8 cellular contexts compared by ENCODE assay signal in genomic region chr11:9566561-9567063, GRCh38. TPM values are rescaled to one million over a fixed set of nuclear protein-coding genes. Genes with fewer than 3 reads are reported as not detected.
A peak's percentile ranks its signal among the peaks of the same experiment; 100 is the strongest.
DNase-seq lines count a peak whose midpoint lies in the region; ATAC-seq, FAIRE-seq and TF ChIP-seq lines count a peak whose summit lies in the region.

No MANE protein-coding gene starts in this region.

- no peak for TF ChIP-seq EP300 in A549 (IDR thresholded peaks at IDR 0.05)

- TF ChIP-seq CTCF in A549 (IDR thresholded peaks at IDR 0.05) (no peak), OCI-LY7 (conservative IDR thresholded peaks at IDR 0.05; ENCODE audit: low read length) (no peak), endodermal cell (conservative IDR thresholded peaks at IDR 0.05) (no peak)
- no peak for TF ChIP-seq CTCF in activated CD8-positive, alpha-beta T cell treated with anti-CD3 and anti-CD28 coated beads for 36 hours (IDR thresholded peaks at IDR 0.05)

- H3K27me3 Mint-ChIP-seq in endodermal cell (ENCODE audit: insufficient read depth) = no peaks in the 10 kb centered on the region
- peaks cover 4% of the 10 kb centered on the region for H3K27me3 Mint-ChIP-seq in activated CD8-positive, alpha-beta T cell treated with anti-CD3 and anti-CD28 coated beads for 36 hours

- H3K9ac ChIP-seq in endodermal cell (ENCODE audit: extremely low read depth, low read length, poor library complexity, severe bottlenecking) (peak overlapping the region; percentile 42), muscle layer of colon (ENCODE audit: low read length) (peak overlapping the region; percentile 5)

- 0 out of 2 replicates have a peak overlapping the region, but pooled peaks have one; percentile 22 for H2AFZ ChIP-seq in OCI-LY7 (ENCODE audit: low read length)

- no peaks in the 10 kb centered on the region for H4K20me1 ChIP-seq in OCI-LY7 (ENCODE audit: insufficient read depth, low read length)

- H3K9me3 ChIP-seq in A549 (no peaks in the 10 kb centered on the region), OCI-LY7 (ENCODE audit: low read length) (0 out of 2 replicates have a peak, but pooled peaks cover under 1% of the 10 kb centered on the region), endodermal cell (ENCODE audit: control insufficient read depth, low read length) (peaks cover 5% of the 10 kb centered on the region), muscle layer of colon (ENCODE audit: low read length) (no peaks in the 10 kb centered on the region)

- 53% methylated on average over 3 of the region's 3 CpGs for WGBS in A549 (ENCODE audit: missing lambda C conversion rate)
- WGBS in endodermal cell (ENCODE audit: insufficient coverage in 1 of 2, insufficient read length in 1 of 2), 2 experiments = 77 to 81% methylated on average over 3 of the region's 3 CpGs

- no peaks in the 10 kb centered on the region for H3K9me2 ChIP-seq in OCI-LY7 (ENCODE audit: insufficient read depth, low read length)

- H3K27me3 ChIP-seq in endodermal cell (ENCODE audit: control insufficient read depth, insufficient read depth, low read length, poor library complexity, severe bottlenecking) (no peaks in the 10 kb centered on the region), muscle layer of colon (ENCODE audit: control insufficient read depth in 1 of 2, insufficient read depth in 2 of 2, low read length in 2 of 2) (no peaks in the 10 kb centered on the region)

- POLR2A ChIA-PET in A549 (lab: Yijun Ruan, JAX) = interaction anchor here (1.0 to 1.3 kb wide), 2 partner anchors 10 to 106 kb away, joined by 3 to 8 read pairs; partner anchors contain the start of gene ZNF143
- POLR2A ChIA-PET in OCI-LY7 (lab: Charles Lee) = interaction anchor here (0.6 to 15.1 kb wide), 3 partner anchors 11 to 39 kb away, joined by 4 to 509 read pairs (median 4); no protein-coding TSS in a partner anchor
- POLR2A ChIA-PET in activated CD8-positive, alpha-beta T cell treated with anti-CD3 and anti-CD28 coated beads for 36 hours (lab: Charles Lee) = interaction anchor here (0.6 to 1.5 kb wide), 4 partner anchors 35 to 222 kb away, joined by 3 to 5 read pairs (median 4); partner anchors contain the start of gene ZNF143

- ATAC-seq in A549 (no peak), HG03432 (IDR thresholded peaks at IDR 0.05; ENCODE audit: unreplicated experiment) (no peak)
- ATAC-seq in activated CD8-positive, alpha-beta T cell treated with anti-CD3 and anti-CD28 coated beads for 36 hours = no peak

- H3K27ac Mint-ChIP-seq in endodermal cell = peak overlapping the region; percentile 93
- no peak overlapping the region for H3K27ac Mint-ChIP-seq in activated CD8-positive, alpha-beta T cell treated with anti-CD3 and anti-CD28 coated beads for 36 hours

- intact Hi-C loops in OCI-LY7 (cut with micrococcal nuclease; ENCODE audit: unreplicated experiment) = no loop called here
- intact Hi-C loops in activated CD8-positive, alpha-beta T cell treated with anti-CD3 and anti-CD28 coated beads for 36 hours (cut with micrococcal nuclease) = no loop called here

- peaks cover 43% of the 10 kb centered on the region for H3K4me1 Mint-ChIP-seq in endodermal cell
- H3K4me1 Mint-ChIP-seq in activated CD8-positive, alpha-beta T cell treated with anti-CD3 and anti-CD28 coated beads for 36 hours (ENCODE audit: low read depth) = peaks cover 13% of the 10 kb centered on the region

- H3K36me3 Mint-ChIP-seq in endodermal cell (ENCODE audit: low read depth) = no peaks in the 10 kb centered on the region
- H3K36me3 Mint-ChIP-seq in activated CD8-positive, alpha-beta T cell treated with anti-CD3 and anti-CD28 coated beads for 36 hours (ENCODE audit: low read depth) = no peaks in the 10 kb centered on the region

- DNase-seq in A549 (ENCODE audit: low read depth in 1 of 2, low spot score in 1 of 2) (no peak), OCI-LY7 (ENCODE audit: low spot score) (no peak), endodermal cell (no peak), KBM-7 (no peak)
- no peak for DNase-seq in activated CD8-positive, alpha-beta T cell treated with anti-CD3 and anti-CD28 coated beads for 36 hours
- no peak for DNase-seq in activated CD4-positive, alpha-beta T cell treated with anti-CD3 and anti-CD28 coated beads, Interleukin-2, amount 50 U/mL, for 1 hour

- FAIRE-seq in A549 (lab: Jason Lieb, UNC) = no peak

- H3K4me3 ChIP-seq in A549 (0 out of 3 replicates have a peak overlapping the region, but pooled peaks have one; percentile 1), OCI-LY7 (ENCODE audit: low read depth, low read length, poor library complexity, severe bottlenecking) (no peak overlapping the region), endodermal cell (ENCODE audit: low read length) (no peak overlapping the region), muscle layer of colon (ENCODE audit: low read depth in 1 of 2, low read length in 2 of 2) (no peak overlapping the region)

- H3K4me2 ChIP-seq in A549 (peak overlapping the region; percentile 89), OCI-LY7 (ENCODE audit: low read length) (no peak overlapping the region)

- peaks cover 3% of the 10 kb centered on the region; the same call in 1 of the 2 replicates for H3K79me2 ChIP-seq in OCI-LY7 (ENCODE audit: insufficient read depth, low read depth, low read length)

- CTCF ChIA-PET in A549 (lab: Yijun Ruan, JAX) = interaction anchor here (1.1 to 7.2 kb wide), 6 partner anchors 17 to 59 kb away, joined by 3 to 33 read pairs (median 4); no protein-coding TSS in a partner anchor
- CTCF ChIA-PET in OCI-LY7 (lab: Charles Lee; ENCODE audit: unreplicated experiment) = interaction anchor here (0.9 to 1.0 kb wide), 2 partner anchors 31 to 46 kb away, joined by 3 read pairs; no protein-coding TSS in a partner anchor
- CTCF ChIA-PET in activated CD8-positive, alpha-beta T cell treated with anti-CD3 and anti-CD28 coated beads for 36 hours (lab: Charles Lee) = interaction anchor here (0.8 to 6.3 kb wide), 4 partner anchors 10 to 182 kb away, joined by 3 to 37 read pairs (median 9); no protein-coding TSS in a partner anchor

- no peaks in the 10 kb centered on the region; the same call in 1 of the 2 replicates for H3K36me3 ChIP-seq in OCI-LY7 (ENCODE audit: insufficient read depth, low read length)
- H3K36me3 ChIP-seq in endodermal cell (ENCODE audit: control insufficient read depth, insufficient read depth, low read length) = no peaks in the 10 kb centered on the region
- H3K36me3 ChIP-seq in muscle layer of colon (ENCODE audit: insufficient read depth, low read length) = no peaks in the 10 kb centered on the region

- H3K9me3 Mint-ChIP-seq in endodermal cell = peaks cover 2% of the 10 kb centered on the region
- H3K9me3 Mint-ChIP-seq in activated CD8-positive, alpha-beta T cell treated with anti-CD3 and anti-CD28 coated beads for 36 hours = peaks cover under 1% of the 10 kb centered on the region

- H3K4me3 Mint-ChIP-seq in endodermal cell = no peak overlapping the region
- no peak overlapping the region for H3K4me3 Mint-ChIP-seq in activated CD8-positive, alpha-beta T cell treated with anti-CD3 and anti-CD28 coated beads for 36 hours

- H3K4me1 ChIP-seq in A549 = peaks cover 58% of the 10 kb centered on the region
- peaks cover 36% of the 10 kb centered on the region for H3K4me1 ChIP-seq in OCI-LY7 (ENCODE audit: insufficient read depth, low read length, poor library complexity, severe bottlenecking)
- H3K4me1 ChIP-seq in endodermal cell (ENCODE audit: control insufficient read depth, insufficient read depth, low read length) = peaks cover 11% of the 10 kb centered on the region
- H3K4me1 ChIP-seq in muscle layer of colon (ENCODE audit: insufficient read depth, low read length) = peaks cover 35% of the 10 kb centered on the region

- in situ Hi-C loops in KBM-7 (cut with MboI; ENCODE audit: low pct_unique_long_range_greater_than_20kb, low sequenced_read_pairs) = no loop called here

- no peak for TF ChIP-seq RAD21 in A549 (conservative IDR thresholded peaks at IDR 0.05 in 1 of 2, IDR thresholded peaks at IDR 0.05 in 1 of 2)

- no peak for TF ChIP-seq POLR2A in A549 (IDR thresholded peaks at IDR 0.05; ENCODE audit: low read length)

- BruUV-seq in OCI-LY7 (replicated peaks; lab: Mats Ljungman, UMichigan) = no TSS peak

- peak overlapping the region; percentile 78 to 83 for H3K27ac ChIP-seq in A549
- no peak overlapping the region for H3K27ac ChIP-seq in OCI-LY7 (ENCODE audit: low read depth, low read length, poor library complexity, severe bottlenecking)
- peak overlapping the region; percentile 86 for H3K27ac ChIP-seq in endodermal cell (ENCODE audit: low read depth, low read length)
- peak overlapping the region; percentile 57 for H3K27ac ChIP-seq in muscle layer of colon (ENCODE audit: low read depth, low read length)

TF ChIP-seq in A549, 52 proteins besides CTCF, POLR2A, EP300 and RAD21:
- TF ChIP-seq KDM1A (IDR thresholded peaks at IDR 0.05; ENCODE audit: low read depth) (no peak), TFCP2L1 (CRISPR knock-in tag; IDR thresholded peaks at IDR 0.05) (no peak), BCL3 (IDR thresholded peaks at IDR 0.05) (no peak; the same call in 2 of the 3 replicates), FOSB (CRISPR knock-in tag; IDR thresholded peaks at IDR 0.05) (0 out of 2 replicates have a peak, but pooled peaks have one; percentile 37)

RNA-seq across cellular contexts. Expression of gene WEE1, which starts 6.9 kb away (rescaled TPM):
- polyA plus RNA-seq in A549 (2011; rRNA removed) = 32.8 and 41.3 TPM in 2 replicates
- polyA plus RNA-seq in A549 (2012; cell fraction: cytosol; rRNA removed) = 13.2 and 15.5 TPM in 2 replicates
- 24.6 and 34.6 TPM in 2 replicates for polyA plus RNA-seq in A549 (2012; cell fraction: nucleus; rRNA removed)
- 18.6 to 19.5 TPM (median 18.6 TPM) in 3 replicates for polyA plus RNA-seq in A549 (2017; fragmentation: RNase III; extraction: RNeasy Plus Mini Kit Qiagen cat#74134 plus additional on column Dnase treatment)
- polyA minus RNA-seq in A549 (2011; rRNA and poly(A)+ RNA removed) = 20.2 and 32.0 TPM in 2 replicates
- 141 and 147 TPM in 2 replicates for total RNA-seq in OCI-LY7 (2014; rRNA removed; shearing (Covaris generic))
- total RNA-seq in OCI-LY7 (2022) = 216 and 237 TPM in 2 replicates
- total RNA-seq in endodermal cell = 10 to 100 TPM; 80.1 to 93.5 TPM
- 72.0 TPM for polyA plus RNA-seq in endodermal cell (2013, experiment 1 of 2)
- polyA plus RNA-seq in endodermal cell (2013, experiment 2 of 2) = 71.9 TPM
- 10 to 100 TPM; 45.2 to 49.2 TPM for total RNA-seq in activated CD8-positive, alpha-beta T cell treated with anti-CD3 and anti-CD28 coated beads for 36 hours
